In genomic region chr6:112244428-112244827, GRCh38 we compare ENCODE assay signal across 1 cellular context.
TF ChIP-seq lines count a peak whose summit lies in the region.

No MANE protein-coding gene starts in this region.

TF ChIP-seq in GM23338, 12 proteins besides CTCF, POLR2A, EP300 and RAD21 (continued from another document):
- no peak for TF ChIP-seq POLR2AphosphoS5 (IDR thresholded peaks at IDR 0.05; ENCODE audit: low read depth)
- no peak for TF ChIP-seq EZH2phosphoT487 (IDR thresholded peaks at IDR 0.05; ENCODE audit: unreplicated experiment)
